ENCODE assay signal across 10 cellular contexts in the genomic region with DNA sequence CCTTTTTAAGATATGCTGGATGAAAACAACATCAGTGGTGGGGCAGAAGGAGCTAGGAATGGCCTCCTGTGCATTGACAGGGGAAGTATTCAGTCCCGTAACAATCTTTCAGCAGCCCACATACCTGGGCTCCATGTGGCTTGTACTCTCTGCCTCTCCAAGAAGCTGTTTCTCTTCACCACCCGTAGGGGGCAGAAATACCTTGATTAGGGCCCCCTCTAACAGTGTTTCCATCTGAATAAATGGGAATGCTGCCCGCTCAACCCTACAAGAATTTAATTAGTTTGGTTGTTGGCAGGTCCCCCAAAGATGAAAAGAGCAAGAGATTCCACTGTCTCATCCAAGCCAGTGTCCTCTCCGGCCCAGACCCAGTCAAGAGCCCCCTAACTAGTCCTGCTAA.
DNase-seq lines count a peak whose midpoint lies in the region; ATAC-seq and TF ChIP-seq lines count a peak whose summit lies in the region.
"Had no signal": no experiment of that assay in that cellular context is flagged by ENCODE, and none has a peak within 500 bp of the region (broad histone marks: within the 10 kb centered on the region; RNA-seq: fewer than 3 reads in every experiment).

No MANE protein-coding gene starts in this region.

- ATAC-seq in stimulated activated naive B cell treated with anti-CD40 and anti-IgM and Interleukin-4, amounts not matched to agents 10 μg/mL and 1 μg/mL and 100 μg/mL, for 72 hours (replicated peaks), result peak; percentile 66 to 73
- ATAC-seq in GM19395 (IDR thresholded peaks at IDR 0.05; ENCODE audit: unreplicated experiment), result no peak

- peak; percentile 71 for TF ChIP-seq CTCF in choroid plexus epithelial cell (conservative IDR thresholded peaks at IDR 0.05; ENCODE audit: low read depth, low read length)

- no peak overlapping the region for H3K4me3 ChIP-seq in choroid plexus epithelial cell (ENCODE audit: low read depth, low read length)
- H3K4me3 ChIP-seq: thyroid gland had no signal

- peaks cover 3 to 25% of the 10 kb centered on the region in 2 donors for H3K27me3 Mint-ChIP-seq in stimulated activated naive B cell treated with anti-CD40 and anti-IgM and Interleukin-4, amounts not matched to agents 10 μg/mL and 1 μg/mL and 100 μg/mL, for 72 hours

- DNase-seq in SIG-M5 treated with dmso at 0.1 percent for 504 hours (lab: John Stamatoyannopoulos, UW; ENCODE audit: unreplicated experiment) (peak; percentile 35), SIG-M5 (lab: John Stamatoyannopoulos, UW) (no peak), NCI-H1694 (lab: John Stamatoyannopoulos, UW) (peak; percentile 37), choroid plexus epithelial cell (ENCODE audit: low read depth) (peak; percentile 70), foreskin melanocyte (no peak), HPDE6-E6E7 (ENCODE audit: extremely low spot score) (no peak)
- no peak for DNase-seq in stimulated activated naive B cell treated with anti-CD40 and anti-IgM and Interleukin-4, amounts not matched to agents 10 μg/mL and 1 μg/mL and 100 μg/mL, for 72 hours
- DNase-seq: CD8-positive, alpha-beta memory T cell; thyroid gland had no signal

- peaks cover 16 to 34% of the 10 kb centered on the region in 2 donors for H3K4me1 Mint-ChIP-seq in stimulated activated naive B cell treated with anti-CD40 and anti-IgM and Interleukin-4, amounts not matched to agents 10 μg/mL and 1 μg/mL and 100 μg/mL, for 72 hours

- no peak overlapping the region for H3K4me3 Mint-ChIP-seq in stimulated activated naive B cell treated with anti-CD40 and anti-IgM and Interleukin-4, amounts not matched to agents 10 μg/mL and 1 μg/mL and 100 μg/mL, for 72 hours
- H3K4me3 Mint-ChIP-seq: CD8-positive, alpha-beta memory T cell had no signal

- H3K27ac Mint-ChIP-seq in stimulated activated naive B cell treated with anti-CD40 and anti-IgM and Interleukin-4, amounts not matched to agents 10 μg/mL and 1 μg/mL and 100 μg/mL, for 72 hours, result no peak overlapping the region
- H3K27ac Mint-ChIP-seq: CD8-positive, alpha-beta memory T cell had no signal

- no peaks in the 10 kb centered on the region for H3K9me3 Mint-ChIP-seq in stimulated activated naive B cell treated with anti-CD40 and anti-IgM and Interleukin-4, amounts not matched to agents 10 μg/mL and 1 μg/mL and 100 μg/mL, for 72 hours
- H3K9me3 Mint-ChIP-seq: CD8-positive, alpha-beta memory T cell had no signal

- peaks cover 0 to 3% of the 10 kb centered on the region in 2 donors for H3K36me3 Mint-ChIP-seq in stimulated activated naive B cell treated with anti-CD40 and anti-IgM and Interleukin-4, amounts not matched to agents 10 μg/mL and 1 μg/mL and 100 μg/mL, for 72 hours
- H3K36me3 Mint-ChIP-seq: CD8-positive, alpha-beta memory T cell had no signal

Comparison
In these comparisons a context has a peak if more than half of its experiments do, and no peak if none do; other contexts are left out.
1. DNase-seq: peak in SIG-M5 treated with dmso at 0.1 percent for 504 hours (single experiment), NCI-H1694 (single experiment) and choroid plexus epithelial cell (single experiment); none in SIG-M5 (single experiment), stimulated activated naive B cell treated with anti-CD40 and anti-IgM and Interleukin-4, amounts not matched to agents 10 μg/mL and 1 μg/mL and 100 μg/mL, for 72 hours (single experiment), foreskin melanocyte (single experiment) and HPDE6-E6E7 (single experiment).